9 cellular contexts compared by ENCODE assay signal in the genomic region with DNA sequence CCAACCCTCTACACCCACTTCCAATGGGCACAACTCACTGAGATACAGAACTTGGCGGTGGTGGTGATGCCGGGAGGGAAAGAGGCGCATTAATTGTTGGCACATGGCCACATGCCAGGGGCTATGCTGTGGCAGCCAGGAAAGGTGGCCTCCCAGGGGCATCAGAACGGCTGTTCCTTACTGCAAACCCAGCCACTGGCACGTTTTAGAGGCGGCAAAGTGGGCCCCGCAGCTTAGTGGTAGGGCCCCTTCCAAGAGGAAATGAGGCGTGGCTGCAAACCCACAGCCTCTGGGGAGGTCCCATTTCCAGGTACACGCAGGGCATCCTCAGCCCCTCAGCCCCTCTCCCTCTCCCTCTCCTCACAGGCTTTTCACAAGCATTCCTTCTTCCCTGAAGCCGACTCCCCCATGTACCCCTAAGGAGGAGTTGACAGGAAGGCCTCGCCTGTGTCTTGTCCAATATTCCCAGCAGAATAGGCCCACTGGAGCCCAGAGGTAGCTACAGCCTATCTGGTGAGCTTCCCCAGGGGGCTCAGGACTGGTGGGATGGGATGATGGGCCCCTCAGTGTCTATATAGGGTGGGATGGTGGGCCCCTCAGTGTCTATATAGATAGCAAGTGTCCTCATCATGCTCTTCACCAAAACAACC.
DNase-seq lines count a peak whose midpoint lies in the region; ATAC-seq and TF ChIP-seq lines count a peak whose summit lies in the region.
"Had no signal": no experiment of that assay in that cellular context is flagged by ENCODE, and none has a peak within 500 bp of the region (broad histone marks: within the 10 kb centered on the region; RNA-seq: fewer than 3 reads in every experiment).

No MANE protein-coding gene starts in this region.

- peak; percentile 14 for DNase-seq in GF-D8 (lab: John Stamatoyannopoulos, UW)
- peak; percentile 14 to 29 for DNase-seq in NOMO-1 (lab: John Stamatoyannopoulos, UW; ENCODE audit: unreplicated experiment in 2 of 2)
- DNase-seq in coronary artery (ENCODE audit: low spot score), result no peak
- DNase-seq in spleen, result no peak
- no peak for DNase-seq in dedifferentiated amniotic fluid mesenchymal stem cell (ENCODE audit: extremely low spot score)
- no peak for DNase-seq in stimulated activated CD4-positive, alpha-beta T cell treated with anti-CD3 and anti-CD28 coated beads, Interleukin-12 subunit alpha, Interleukin-12 subunit beta, amount 100 ng/mL, for 4 hours
- DNase-seq: activated CD4-positive, alpha-beta T cell treated with anti-CD3 and anti-CD28 coated beads, Interleukin-2, amount 50 U/mL, for 1 hour had no signal

- H3K36me3 ChIP-seq in spleen, result peaks cover 0 to 84% (median 33%) of the 10 kb centered on the region in 6 donors

- peaks cover 0 to 96% (median 30%) of the 10 kb centered on the region in 6 donors for H3K4me1 ChIP-seq in spleen
- H3K4me1 ChIP-seq: sigmoid colon had no signal

- intact Hi-C loops in spleen (cut with DNase I; ENCODE audit: low total_unique reads), result no loop called here

- no peak for ATAC-seq in GM21515 (IDR thresholded peaks at IDR 0.05; ENCODE audit: unreplicated experiment)

- no peaks in the 10 kb centered on the region for H3K9me3 ChIP-seq in spleen
- H3K9me3 ChIP-seq: sigmoid colon had no signal

- no peaks in the 10 kb centered on the region for H3K27me3 ChIP-seq in spleen (replicated peaks in 1 of 7)
- H3K27me3 ChIP-seq: sigmoid colon had no signal

- TF ChIP-seq POLR2A in spleen (IDR thresholded peaks at IDR 0.05), result no peak

- H3K27ac ChIP-seq in coronary artery, result peak overlapping the region; percentile 58 to 77
- H3K27ac ChIP-seq in spleen, result peak overlapping the region in 6 of 8 donors; percentile 52 to 83 (median 76)

- H3K4me3 ChIP-seq in coronary artery (no peak overlapping the region), spleen (no peak overlapping the region)
- H3K4me3 ChIP-seq: sigmoid colon had no signal

- TF ChIP-seq CTCF in coronary artery (IDR thresholded peaks at IDR 0.05), result no peak
- TF ChIP-seq CTCF in spleen (IDR thresholded peaks at IDR 0.05 in 8 of 11, conservative IDR thresholded peaks at IDR 0.05 in 3 of 11), result no peak

- WGBS in spleen, 5 donors, result 27 to 51% (median 43%) methylated on average over 8 to 11 of the region's 11 CpGs

Comparison
In these comparisons a context has a peak if more than half of its experiments do, and no peak if none do; other contexts are left out.
1. DNase-seq: peak in GF-D8 (single experiment) and NOMO-1 (2 of 2); none in coronary artery (single experiment), spleen (single experiment), dedifferentiated amniotic fluid mesenchymal stem cell (single experiment) and stimulated activated CD4-positive, alpha-beta T cell treated with anti-CD3 and anti-CD28 coated beads, Interleukin-12 subunit alpha, Interleukin-12 subunit beta, amount 100 ng/mL, for 4 hours (single experiment).